Comparison of ENCODE assay signal across 1 cellular context in genomic region chr3:193711523-193711963, GRCh38.
TF ChIP-seq lines count a peak whose summit lies in the region.

No MANE protein-coding gene starts in this region.

TF ChIP-seq in H1, 55 proteins besides CTCF, POLR2A, EP300 and RAD21 (continued from another document):
- no peak for TF ChIP-seq CHD7 (IDR thresholded peaks at IDR 0.05; ENCODE audit: insufficient replicate concordance, low read length)
- TF ChIP-seq POU5F1 (IDR thresholded peaks at IDR 0.05; ENCODE audit: low read depth, low read length): no peak
- no peak for TF ChIP-seq CEBPB (IDR thresholded peaks at IDR 0.05; ENCODE audit: low read depth, low read length)
- TF ChIP-seq JUND (IDR thresholded peaks at IDR 0.05; ENCODE audit: low read length): no peak
